Comparison of ENCODE assay signal across 9 cellular contexts in the genomic region with DNA sequence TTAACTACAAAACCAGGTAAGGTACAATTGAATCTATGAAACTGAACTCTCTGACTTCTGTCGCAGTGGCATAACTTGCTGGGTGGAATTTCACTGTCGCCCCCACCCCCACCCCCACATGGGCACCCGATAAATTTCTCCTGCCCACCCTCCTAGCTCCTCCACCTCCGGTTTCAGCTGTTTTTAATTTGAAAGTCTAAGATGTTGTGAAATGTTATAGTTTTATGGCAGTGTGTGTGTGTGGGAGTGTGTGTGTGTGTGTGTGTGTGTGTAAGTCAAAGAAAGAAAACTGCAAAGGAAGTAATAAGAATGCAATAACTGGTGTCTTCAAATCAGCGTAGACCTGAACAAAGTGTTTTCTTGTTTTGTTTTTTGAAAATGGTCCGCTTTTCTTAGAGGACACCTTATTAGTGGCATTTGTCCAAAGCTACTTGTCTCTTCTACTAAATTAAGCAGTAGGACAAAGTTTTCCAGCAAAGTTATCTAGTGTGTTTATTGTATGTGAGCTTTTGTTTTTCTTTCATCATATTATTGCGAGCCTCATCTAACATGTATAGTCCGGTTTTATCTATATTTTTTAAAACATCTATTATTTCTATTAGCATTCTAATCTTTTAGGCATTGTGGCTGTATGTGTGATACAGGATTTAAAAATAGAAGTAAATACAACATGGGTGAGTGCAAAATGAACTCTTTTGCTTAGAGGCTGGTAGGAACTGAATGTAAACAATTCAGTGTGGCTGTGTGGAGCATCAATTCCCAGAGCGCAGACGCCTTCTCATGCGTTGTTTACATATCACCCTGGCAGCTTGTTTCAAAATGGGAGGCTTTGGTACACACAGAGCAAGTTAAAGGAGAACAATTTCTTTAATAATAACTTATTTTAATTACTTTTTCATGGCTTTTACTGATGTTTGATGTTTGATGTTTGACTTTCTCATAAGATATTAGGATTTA. TPM values are rescaled to one million over a fixed set of nuclear protein-coding genes. Genes with fewer than 3 reads are reported as not detected.
DNase-seq lines count a peak whose midpoint lies in the region; ATAC-seq and TF ChIP-seq lines count a peak whose summit lies in the region.
"Had no signal": no experiment of that assay in that cellular context is flagged by ENCODE, and none has a peak within 500 bp of the region (broad histone marks: within the 10 kb centered on the region; RNA-seq: fewer than 3 reads in every experiment).

No MANE protein-coding gene starts in this region.

- no peak for TF ChIP-seq POLR2A in gastroesophageal sphincter (IDR thresholded peaks at IDR 0.05)

- no peaks in the 10 kb centered on the region for H3K36me3 Mint-ChIP-seq in activated CD4-positive, alpha-beta T cell treated with anti-CD3 and anti-CD28 coated beads, Interleukin-2, amount 10 ng/mL, durations not matched to agents 7 days and 5 days (ENCODE audit: low read depth)

- peaks cover 2% of the 10 kb centered on the region for H3K27me3 Mint-ChIP-seq in activated CD4-positive, alpha-beta T cell treated with anti-CD3 and anti-CD28 coated beads, Interleukin-2, amount 10 ng/mL, durations not matched to agents 7 days and 5 days

- CTCF ChIA-PET in activated CD4-positive, alpha-beta T cell treated with anti-CD3 and anti-CD28 coated beads, Interleukin-2, amount 10 ng/mL, durations not matched to agents 7 days and 5 days (lab: Charles Lee): no interaction called here

- ATAC-seq in RWPE2 (ENCODE audit: low read depth): no peak
- no peak for ATAC-seq in gastroesophageal sphincter
- no peak for ATAC-seq in GM21529 (IDR thresholded peaks at IDR 0.05; ENCODE audit: unreplicated experiment)

- POLR2A ChIA-PET in activated CD4-positive, alpha-beta T cell treated with anti-CD3 and anti-CD28 coated beads, Interleukin-2, amount 10 ng/mL, durations not matched to agents 7 days and 5 days (lab: Charles Lee): no interaction called here

- H3K9me3 ChIP-seq in RWPE2 (ENCODE audit: severe bottlenecking) (no peaks in the 10 kb centered on the region), gastroesophageal sphincter (no peaks in the 10 kb centered on the region)

- no peak overlapping the region for H3K27ac Mint-ChIP-seq in activated CD4-positive, alpha-beta T cell treated with anti-CD3 and anti-CD28 coated beads, Interleukin-2, amount 10 ng/mL, durations not matched to agents 7 days and 5 days

- no peaks in the 10 kb centered on the region for H3K9me3 Mint-ChIP-seq in activated CD4-positive, alpha-beta T cell treated with anti-CD3 and anti-CD28 coated beads, Interleukin-2, amount 10 ng/mL, durations not matched to agents 7 days and 5 days

- H3K27me3 ChIP-seq in RWPE2 (ENCODE audit: insufficient read depth, poor library complexity, severe bottlenecking) (no peaks in the 10 kb centered on the region), gastroesophageal sphincter (no peaks in the 10 kb centered on the region)
- H3K27me3 ChIP-seq: cardiac muscle cell had no signal

- no peak overlapping the region for H3K4me3 Mint-ChIP-seq in activated CD4-positive, alpha-beta T cell treated with anti-CD3 and anti-CD28 coated beads, Interleukin-2, amount 10 ng/mL, durations not matched to agents 7 days and 5 days

- no peaks in the 10 kb centered on the region for H3K4me1 Mint-ChIP-seq in activated CD4-positive, alpha-beta T cell treated with anti-CD3 and anti-CD28 coated beads, Interleukin-2, amount 10 ng/mL, durations not matched to agents 7 days and 5 days

- DNase-seq in HCEC 1CT: peak; percentile 63
- no peak for DNase-seq in RWPE2 (ENCODE audit: low spot score)
- DNase-seq in skeletal muscle cell (ENCODE audit: low read depth): no peak
- DNase-seq in activated CD4-positive, alpha-beta T cell treated with anti-CD3 and anti-CD28 coated beads, Interleukin-2, amount 10 ng/mL, durations not matched to agents 7 days and 5 days: no peak
- DNase-seq in NCI-H1694 (lab: John Stamatoyannopoulos, UW): no peak
- DNase-seq in SIG-M5 treated with dmso at 0.1 percent for 504 hours (lab: John Stamatoyannopoulos, UW; ENCODE audit: unreplicated experiment): no peak

- H3K36me3 ChIP-seq in RWPE2 (ENCODE audit: low read depth): no peaks in the 10 kb centered on the region
- no peaks in the 10 kb centered on the region for H3K36me3 ChIP-seq in gastroesophageal sphincter
- H3K36me3 ChIP-seq: cardiac muscle cell had no signal

- TF ChIP-seq CTCF in RWPE2 (IDR thresholded peaks at IDR 0.05; ENCODE audit: poor library complexity, severe bottlenecking): no peak
- no peak for TF ChIP-seq CTCF in gastroesophageal sphincter (IDR thresholded peaks at IDR 0.05)

- no peak overlapping the region for H3K4me3 ChIP-seq in RWPE2 (ENCODE audit: severe bottlenecking)
- peak overlapping the region; percentile 38 to 47 for H3K4me3 ChIP-seq in gastroesophageal sphincter
- peak overlapping the region; percentile 57 for H3K4me3 ChIP-seq in skeletal muscle cell (ENCODE audit: low read depth, low read length)
- H3K4me3 ChIP-seq: cardiac muscle cell had no signal

- TF ChIP-seq EP300 in gastroesophageal sphincter (IDR thresholded peaks at IDR 0.05): no peak

- 15 to 23% methylated on average over 11 of the region's 11 CpGs for WGBS in gastroesophageal sphincter (ENCODE audit: low coverage in 1 of 2), 2 donors

- H3K27ac ChIP-seq in RWPE2 (ENCODE audit: poor library complexity, severe bottlenecking) (peak overlapping the region; percentile 81), gastroesophageal sphincter (peak overlapping the region; percentile 74 to 90 (median 82))
- H3K27ac ChIP-seq: cardiac muscle cell had no signal

- H3K4me1 ChIP-seq in RWPE2 (ENCODE audit: insufficient read depth, poor library complexity, severe bottlenecking) (peaks cover 44% of the 10 kb centered on the region), gastroesophageal sphincter (peaks cover 14 to 55% (median 24%) of the 10 kb centered on the region in 3 donors)

RNA-seq across cellular contexts. Expression of gene DTNA, which starts 0.6 kb away (rescaled TPM):
- total RNA-seq in gastroesophageal sphincter: 100 to 1,000 TPM; 110 to 254 (median 204) TPM
- total RNA-seq in activated CD4-positive, alpha-beta T cell treated with anti-CD3 and anti-CD28 coated beads, Interleukin-2, amount 10 ng/mL, durations not matched to agents 7 days and 5 days: not detected

Comparison
In these comparisons a context has a peak if more than half of its experiments do, and no peak if none do; other contexts are left out.
1. RNA of gene DTNA, which starts 0.6 kb away (total RNA-seq): 110 to 254 TPM in gastroesophageal sphincter; not detected in activated CD4-positive, alpha-beta T cell treated with anti-CD3 and anti-CD28 coated beads, Interleukin-2, amount 10 ng/mL, durations not matched to agents 7 days and 5 days; every median in the first group is over 100 times any median in the second.